In genomic region chr22:20131856-20132685, GRCh38 we compare ENCODE assay signal across 6 cellular contexts.
DNase-seq lines count a peak whose midpoint lies in the region; ATAC-seq and TF ChIP-seq lines count a peak whose summit lies in the region.

No MANE protein-coding gene starts in this region.

- H3K9me3 ChIP-seq in iPS-20b (ENCODE audit: insufficient read depth, low read depth, low read length) = no peaks in the 10 kb centered on the region

- H3K4me3 ChIP-seq in WI38 (ENCODE audit: low read depth, low read length) = peak overlapping the region; percentile 85
- peak overlapping the region; percentile 67 for H3K4me3 ChIP-seq in iPS-20b (ENCODE audit: low read length)

- peak overlapping the region; percentile 41; the same call in 1 of the 2 replicates for H3K9ac ChIP-seq in iPS-20b (ENCODE audit: low read depth, low read length)

- no peak overlapping the region for H3K27ac ChIP-seq in iPS-20b (ENCODE audit: low read length)

- H3K36me3 ChIP-seq in iPS-20b (ENCODE audit: insufficient read depth, low read depth, low read length) = peaks cover 14% of the 10 kb centered on the region

- peak; percentile 3 for ATAC-seq in GM21723 (IDR thresholded peaks at IDR 0.05; ENCODE audit: unreplicated experiment)

- no peaks in the 10 kb centered on the region; the same call in 1 of the 2 replicates for H3K27me3 ChIP-seq in iPS-20b (ENCODE audit: insufficient read depth, low read length)

- no peak for DNase-seq in NCI-H2029 treated with DMSO at 0.1 percent for 48 hours (lab: John Stamatoyannopoulos, UW)
- no peak for DNase-seq in NCI-H146 treated with DMSO at 0.1 percent for 48 hours (lab: John Stamatoyannopoulos, UW; ENCODE audit: unreplicated experiment)
- no peak for DNase-seq in cortex of kidney (lab: John Stamatoyannopoulos, UW)

- H3K4me1 ChIP-seq in iPS-20b (ENCODE audit: insufficient read depth, low read length) = no peaks in the 10 kb centered on the region

- TF ChIP-seq CTCF in WI38 (IDR thresholded peaks at IDR 0.05; ENCODE audit: low read depth, low read length) = no peak
